11 cellular contexts compared by ENCODE assay signal in the genomic region with DNA sequence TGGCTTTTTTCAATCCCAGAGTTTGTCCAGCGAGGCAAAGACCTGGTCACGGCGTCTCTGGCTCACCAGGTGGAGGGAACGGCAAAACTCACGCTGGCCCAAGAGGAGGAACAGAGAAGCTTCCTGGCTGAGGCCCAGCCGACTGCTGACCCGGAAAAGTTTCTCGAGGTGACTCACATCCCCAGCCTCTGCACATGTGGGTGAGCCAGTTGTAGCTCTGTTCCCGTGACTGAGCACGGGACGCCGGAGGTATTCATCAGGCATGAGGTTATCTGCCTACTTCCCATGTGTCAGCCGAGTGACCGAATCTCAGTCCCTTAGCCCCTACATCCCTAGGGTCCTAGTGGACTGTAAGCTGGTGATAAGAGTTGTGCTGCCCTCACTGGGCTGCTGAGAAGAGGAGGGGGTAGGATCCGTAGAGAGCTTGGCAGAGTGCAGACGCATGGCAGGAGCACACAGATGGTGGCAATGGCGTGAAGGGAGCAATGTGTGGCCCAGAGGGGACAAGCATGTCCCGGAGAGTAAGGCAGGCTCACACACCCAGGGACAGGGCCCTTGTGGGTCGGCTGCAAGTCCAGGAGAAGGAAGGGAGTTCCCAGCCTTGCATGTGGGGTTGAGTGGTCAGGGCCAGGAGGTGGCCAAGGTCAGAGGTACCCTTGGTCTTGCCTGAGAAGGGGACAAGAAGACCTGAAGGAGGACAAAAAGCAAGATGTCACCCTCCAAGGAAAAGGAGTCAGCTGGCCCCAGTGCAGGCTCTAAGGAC. TPM values are rescaled to one million over a fixed set of nuclear protein-coding genes. Genes with fewer than 3 reads are reported as not detected.
DNase-seq lines count a peak whose midpoint lies in the region; ATAC-seq, FAIRE-seq and TF ChIP-seq lines count a peak whose summit lies in the region.
"Had no signal": no experiment of that assay in that cellular context is flagged by ENCODE, and none has a peak within 500 bp of the region (broad histone marks: within the 10 kb centered on the region; RNA-seq: fewer than 3 reads in every experiment).

No MANE protein-coding gene starts in this region.

- H3K36me3 ChIP-seq in GM12878 (ENCODE audit: control insufficient read depth in 2 of 2, insufficient read depth in 2 of 2, low read length in 1 of 2): peaks cover 0 to 2% of the 10 kb centered on the region in 2 experiments; a peak in 2 of 4 replicates
- no peaks in the 10 kb centered on the region for H3K36me3 ChIP-seq in CD8-positive, alpha-beta T cell (ENCODE audit: insufficient read depth, low read length)

- no peak for TF ChIP-seq EP300 in GM12878 (IDR thresholded peaks at IDR 0.05; ENCODE audit: borderline replicate concordance in 1 of 2, control insufficient read depth in 1 of 2, low read depth in 2 of 2, low read length in 2 of 2)

- DNase-seq in AG04450 (ENCODE audit: low read depth, low spot score) (peak; percentile 76), HPDE6-E6E7 (ENCODE audit: extremely low spot score) (peak; percentile 79), GM12878 (ENCODE audit: low read depth, low spot score) (no peak), iPS-NIHi11 (ENCODE audit: low spot score) (peak; percentile 5), NCI-H345 (lab: John Stamatoyannopoulos, UW) (no peak)
- no peak for DNase-seq in CD8-positive, alpha-beta T cell
- DNase-seq in stimulated activated CD4-positive, alpha-beta T cell treated with anti-CD3 and anti-CD28 coated beads, Interleukin-15, amount 100 ng/mL, for 24 hours: no peak
- DNase-seq: activated naive CD4-positive, alpha-beta T cell; NCI-H526 treated with DMSO at 0.1 percent for 48 hours had no signal

- H3K27me3 ChIP-seq in AG04450 (ENCODE audit: control insufficient read depth, insufficient read depth, low read length) (no peaks in the 10 kb centered on the region), GM12878 (replicated peaks in 1 of 2; ENCODE audit: control insufficient read depth in 2 of 2, insufficient read depth in 2 of 2, low read length in 1 of 2) (no peaks in the 10 kb centered on the region)
- H3K27me3 ChIP-seq in CD8-positive, alpha-beta T cell (ENCODE audit: insufficient read depth, low read length): no peaks in the 10 kb centered on the region

- no peak overlapping the region for H2AFZ ChIP-seq in GM12878 (ENCODE audit: control insufficient read depth, low read depth, low read length)

- RAD21 ChIA-PET in GM12878 (lab: Charles Lee; ENCODE audit: unreplicated experiment): no interaction called here

- WGBS in GM12878 (ENCODE audit: insufficient coverage, insufficient replicate concordance, low lambda C conversion rate, missing lambda C conversion rate): 9% methylated on average over 19 of the region's 19 CpGs

- TF ChIP-seq POLR2A in GM12878 (IDR thresholded peaks at IDR 0.05; ENCODE audit: low read depth, low read length): peak; percentile 25

- no peaks in the 10 kb centered on the region for H3K79me2 ChIP-seq in GM12878 (ENCODE audit: control insufficient read depth, insufficient read depth, low read length)

- ATAC-seq in GM12878 (no peak; the same call in 2 of the 3 replicates), GM21717 (IDR thresholded peaks at IDR 0.05; ENCODE audit: unreplicated experiment) (no peak)
- ATAC-seq in CD8-positive, alpha-beta T cell: no peak

- POLR2A ChIA-PET in AG04450 (lab: Yijun Ruan, JAX): interaction anchor here (0.6 kb wide), 1 partner anchor 564 kb away, joined by 3 read pairs; no protein-coding TSS in a partner anchor
- POLR2A ChIA-PET in GM12878 (lab: Charles Lee): no interaction called here
- POLR2A ChIA-PET in CD8-positive, alpha-beta T cell (lab: Charles Lee): no interaction called here

- no peak overlapping the region for H3K27ac Mint-ChIP-seq in CD8-positive, alpha-beta T cell
- H3K27ac Mint-ChIP-seq: nephron had no signal

- H4K20me1 ChIP-seq in GM12878 (ENCODE audit: control insufficient read depth, insufficient read depth): no peaks in the 10 kb centered on the region

- H3K36me3 Mint-ChIP-seq in CD8-positive, alpha-beta T cell: no peaks in the 10 kb centered on the region

- no peak for FAIRE-seq in GM12878 (lab: Jason Lieb, UNC)

- H3K4me3 Mint-ChIP-seq in CD8-positive, alpha-beta T cell: no peak overlapping the region
- H3K4me3 Mint-ChIP-seq: nephron had no signal

- peaks cover 5% of the 10 kb centered on the region; the same call in 1 of the 2 replicates for H3K9me3 ChIP-seq in AG04450 (ENCODE audit: control insufficient read depth, insufficient read depth, low read length)
- H3K9me3 ChIP-seq in GM12878 (replicated peaks; ENCODE audit: control insufficient read depth, insufficient read depth, low read length): no peaks in the 10 kb centered on the region; the same call in 2 of the 3 replicates
- H3K9me3 ChIP-seq in CD8-positive, alpha-beta T cell (ENCODE audit: low read length): no peaks in the 10 kb centered on the region

- in situ Hi-C loops in GM12878 (cut with MboI): no loop called here

- intact Hi-C loops in GM12878 (cut with micrococcal nuclease; ENCODE audit: unreplicated experiment): no loop called here
- intact Hi-C loops in CD8-positive, alpha-beta T cell (cut with DNase I, micrococcal nuclease): no loop called here

- TF ChIP-seq CTCF in AG04450 (IDR thresholded peaks at IDR 0.05; ENCODE audit: low read depth, low read length): no peak
- TF ChIP-seq CTCF in GM12878 (IDR thresholded peaks at IDR 0.05 in 2 of 3, conservative IDR thresholded peaks at IDR 0.05 in 1 of 3; ENCODE audit: control insufficient read depth in 2 of 3, extremely low read depth in 1 of 3, insufficient read depth in 1 of 3, low read depth in 3 of 3, low read length in 3 of 3): no peak
- no peak for TF ChIP-seq CTCF in CD8-positive, alpha-beta T cell (IDR thresholded peaks at IDR 0.05)

- H3K9me3 Mint-ChIP-seq in CD8-positive, alpha-beta T cell: no peaks in the 10 kb centered on the region
- H3K9me3 Mint-ChIP-seq: nephron had no signal

- SMC1A ChIA-PET in GM12878 (lab: Charles Lee; ENCODE audit: uncharacterized antibody, unreplicated experiment): no interaction called here

- no peak for TF ChIP-seq RAD21 in GM12878 (IDR thresholded peaks at IDR 0.05; ENCODE audit: insufficient read depth, low read depth, low read length)

- H3K4me3 ChIP-seq in AG04450 (ENCODE audit: low read depth, low read length) (no peak overlapping the region), GM12878 (no peak overlapping the region)
- H3K4me3 ChIP-seq in CD8-positive, alpha-beta T cell (ENCODE audit: low read depth, low read length): no peak overlapping the region

- no peak overlapping the region for H3K4me2 ChIP-seq in GM12878 (ENCODE audit: control insufficient read depth, insufficient read depth)

- H3K4me1 ChIP-seq in GM12878 (ENCODE audit: control insufficient read depth, insufficient read depth, low read length): no peaks in the 10 kb centered on the region
- no peaks in the 10 kb centered on the region for H3K4me1 ChIP-seq in CD8-positive, alpha-beta T cell (ENCODE audit: insufficient read depth, low read length)

- H3K27ac ChIP-seq in AG04450 (ENCODE audit: low read depth, low read length) (peak overlapping the region; percentile 87), GM12878 (ENCODE audit: control insufficient read depth, insufficient read depth) (0 out of 2 replicates have a peak overlapping the region, but pooled peaks have one; percentile 18)
- H3K27ac ChIP-seq in CD8-positive, alpha-beta T cell (ENCODE audit: low read depth, low read length): no peak overlapping the region

- no TSS peak for BruUV-seq in GM12878 (replicated peaks; lab: Mats Ljungman, UMichigan)

- no peaks in the 10 kb centered on the region for H3K4me1 Mint-ChIP-seq in CD8-positive, alpha-beta T cell (ENCODE audit: low read depth)

- H3K9ac ChIP-seq in GM12878 (ENCODE audit: control insufficient read depth, insufficient read depth, low read length): no peak overlapping the region

- CTCF ChIA-PET in AG04450 (lab: Charles Lee): no interaction called here
- CTCF ChIA-PET in GM12878 (lab: Yijun Ruan, JAX): no interaction called here
- CTCF ChIA-PET in CD8-positive, alpha-beta T cell (lab: Charles Lee): no interaction called here

- no peaks in the 10 kb centered on the region for H3K27me3 Mint-ChIP-seq in CD8-positive, alpha-beta T cell (ENCODE audit: low read depth)

RNA-seq across cellular contexts. Expression of gene EVC, which starts 42.9 kb away (rescaled TPM):
- 11.5 and 15.8 TPM in 2 replicates for polyA plus RNA-seq in AG04450 (2011; rRNA removed)
- polyA minus RNA-seq in AG04450 (2011; rRNA and poly(A)+ RNA removed): 21.9 and 22.1 TPM in 2 replicates
- 162 and 193 TPM in 2 replicates for total RNA-seq in GM12878 (2013; cell fraction: nucleolus; rRNA removed)
- total RNA-seq in GM12878 (2014; rRNA removed): 27.1 and 29.3 TPM in 2 replicates
- total RNA-seq in GM12878 (2014; rRNA removed; fragmentation: Illumina TruSeq; extraction: Trizol): 22.4 and 23.0 TPM in 2 replicates
- total RNA-seq in GM12878 (2021): 51.2 and 55.9 TPM in 2 replicates
- 3.5 TPM for polyA plus RNA-seq in GM12878 (2011; ENCODE audit: low read depth)
- 6.8 and 8.8 TPM in 2 replicates for polyA plus RNA-seq in GM12878 (2011; rRNA removed)
- polyA plus RNA-seq in GM12878 (2011; cell fraction: cytosol; rRNA removed): 8.5 and 9.9 TPM in 2 replicates
- polyA plus RNA-seq in GM12878 (2011; cell fraction: nucleus; rRNA removed): 44.5 and 74.2 TPM in 2 replicates
- 6.3 and 7.5 TPM in 2 replicates for polyA plus RNA-seq in GM12878 (2012)
- polyA plus RNA-seq in GM12878 (2014; fragmentation: Illumina TruSeq; extraction: Trizol): 21.4 and 26.6 TPM in 2 replicates
- 1 to 10 TPM in 1 of 2 experiments, under 1 TPM in 1; 0.87 to 1.2 TPM for polyA plus RNA-seq in GM12878 (2014; fragmentation: Nextera tagmentation; extraction: Ambion mirVana)
- 33.8 and 36.0 TPM in 2 replicates for polyA plus RNA-seq in GM12878 (2014; rRNA removed)
- 1 to 10 TPM; 2.0 to 3.0 TPM for polyA plus RNA-seq in GM12878 (2016; fragmentation: Nextera tagmentation; extraction: Ambion mirVana)
- polyA minus RNA-seq in GM12878 (2011; rRNA and poly(A)+ RNA removed): 13.7 and 22.3 TPM in 2 replicates
- 7.4 and 10.7 TPM in 2 replicates for polyA minus RNA-seq in GM12878 (2011; cell fraction: cytosol; rRNA and poly(A)+ RNA removed)
- polyA minus RNA-seq in GM12878 (2011; cell fraction: nucleus; rRNA and poly(A)+ RNA removed): 36.5 and 58.0 TPM in 2 replicates
- total RNA-seq in CD8-positive, alpha-beta T cell: under 1 TPM; 0.42 to 0.90 TPM

RNA-seq across cellular contexts. Expression of gene EVC2, which starts 45.6 kb away (rescaled TPM):
- polyA plus RNA-seq in AG04450 (2011; rRNA removed) (2.1 and 2.9 TPM in 2 replicates), GM12878 (2011; rRNA removed) (1.6 and 1.9 TPM in 2 replicates), GM12878 (2014; fragmentation: Illumina TruSeq; extraction: Trizol) (4.8 and 5.2 TPM in 2 replicates), GM12878 (2014; fragmentation: Nextera tagmentation; extraction: Ambion mirVana) (under 1 TPM; 0.34 to 0.58 TPM), GM12878 (2014; rRNA removed) (4.6 and 5.3 TPM in 2 replicates), GM12878 (2016; fragmentation: Nextera tagmentation; extraction: Ambion mirVana) (1 to 10 TPM; 5.9 to 6.5 TPM)
- polyA minus RNA-seq in AG04450 (2011; rRNA and poly(A)+ RNA removed): 7.0 and 7.8 TPM in 2 replicates
- 34.7 and 35.6 TPM in 2 replicates for total RNA-seq in GM12878 (2013; cell fraction: nucleolus; rRNA removed)
- total RNA-seq in GM12878 (2014; rRNA removed) (8.4 and 8.6 TPM in 2 replicates), GM12878 (2014; rRNA removed; fragmentation: Illumina TruSeq; extraction: Trizol) (6.1 and 6.8 TPM in 2 replicates), GM12878 (2021) (10.4 TPM in 2 replicates)
- 1.0 TPM for polyA plus RNA-seq in GM12878 (2011; ENCODE audit: low read depth)
- polyA plus RNA-seq in GM12878 (2011; cell fraction: cytosol; rRNA removed): 2.0 and 2.6 TPM in 2 replicates
- 5.7 and 6.0 TPM in 2 replicates for polyA plus RNA-seq in GM12878 (2011; cell fraction: nucleus; rRNA removed)
- polyA plus RNA-seq in GM12878 (2012): 1.1 and 1.6 TPM in 2 replicates
- polyA minus RNA-seq in GM12878 (2011; rRNA and poly(A)+ RNA removed): 6.1 TPM in 2 replicates
- polyA minus RNA-seq in GM12878 (2011; cell fraction: cytosol; rRNA and poly(A)+ RNA removed): 2.0 and 2.9 TPM in 2 replicates
- polyA minus RNA-seq in GM12878 (2011; cell fraction: nucleus; rRNA and poly(A)+ RNA removed): 4.0 and 5.7 TPM in 2 replicates
- total RNA-seq in CD8-positive, alpha-beta T cell: 1 to 10 TPM; 1.2 to 1.4 TPM

Comparison
In these comparisons a context has a peak if more than half of its experiments do, and no peak if none do; other contexts are left out.
1. DNase-seq: peak in AG04450 (single experiment), HPDE6-E6E7 (single experiment) and iPS-NIHi11 (single experiment); none in GM12878 (single experiment), CD8-positive, alpha-beta T cell (0 of 7), stimulated activated CD4-positive, alpha-beta T cell treated with anti-CD3 and anti-CD28 coated beads, Interleukin-15, amount 100 ng/mL, for 24 hours (single experiment) and NCI-H345 (single experiment).
2. RNA of gene EVC, which starts 42.9 kb away (total RNA-seq): 22.4 to 193 TPM in GM12878; 0.42 to 0.90 TPM in CD8-positive, alpha-beta T cell; every median in the first group is over 10 times any median in the second.